In genomic region chr3:138432576-138433240, GRCh38 we compare ENCODE assay signal across 25 cellular contexts.
"Had no signal": no experiment of that assay in that cellular context is flagged by ENCODE, and none has a peak within 500 bp of the region (broad histone marks: within the 10 kb centered on the region; RNA-seq: fewer than 3 reads in every experiment).

No MANE protein-coding gene starts in this region.

- H3K36me3 Mint-ChIP-seq: activated naive CD8-positive, alpha-beta T cell treated with anti-CD3 and anti-CD28 coated beads, Interleukin-2, amount 10 ng/mL, durations not matched to agents 7 days and 5 days had no signal

- H3K4me3 Mint-ChIP-seq: activated CD4-positive, alpha-beta memory T cell treated with anti-CD3 and anti-CD28 coated beads, Interleukin-2, amount 10 ng/mL, durations not matched to agents 7 days and 5 days; activated naive CD8-positive, alpha-beta T cell treated with anti-CD3 and anti-CD28 coated beads, Interleukin-2, amount 10 ng/mL, durations not matched to agents 7 days and 5 days had no signal

- H3K9me3 Mint-ChIP-seq: activated CD4-positive, alpha-beta memory T cell treated with anti-CD3 and anti-CD28 coated beads, Interleukin-2, amount 10 ng/mL, durations not matched to agents 7 days and 5 days; activated naive CD8-positive, alpha-beta T cell treated with anti-CD3 and anti-CD28 coated beads, Interleukin-2, amount 10 ng/mL, durations not matched to agents 7 days and 5 days had no signal

- H3K4me3 ChIP-seq: MG63 had no signal

- H3K27ac Mint-ChIP-seq: activated CD4-positive, alpha-beta memory T cell treated with anti-CD3 and anti-CD28 coated beads, Interleukin-2, amount 10 ng/mL, durations not matched to agents 7 days and 5 days; activated CD4-positive, alpha-beta T cell treated with anti-CD3 and anti-CD28 coated beads for 36 hours; activated naive CD8-positive, alpha-beta T cell treated with anti-CD3 and anti-CD28 coated beads, Interleukin-2, amount 10 ng/mL, durations not matched to agents 7 days and 5 days had no signal

- ATAC-seq: activated CD4-positive, alpha-beta T cell treated with anti-CD3 and anti-CD28 coated beads for 36 hours; HepG2; PC-3 had no signal

- DNase-seq: activated CD4-positive, alpha-beta memory T cell treated with anti-CD3 and anti-CD28 coated beads, Interleukin-2, amount 10 ng/mL, durations not matched to agents 7 days and 5 days; activated CD4-positive, alpha-beta T cell treated with anti-CD3 and anti-CD28 coated beads for 36 hours; activated CD4-positive, alpha-beta T cell treated with anti-CD3 and anti-CD28 coated beads, Interleukin-2, amount 50 U/mL, for 1 hour; activated CD8-positive, alpha-beta memory T cell treated with anti-CD3 and anti-CD28 coated beads, Interleukin-2, amount 50 U/mL, for 4 hours; activated gamma-delta T cell treated with Interleukin-2 at 50 U/mL for 16 hours; activated naive CD4-positive, alpha-beta T cell treated with anti-CD3 and anti-CD28 coated beads, Interleukin-2, amount 50 U/mL, for 16 hours; activated naive CD8-positive, alpha-beta T cell treated with anti-CD3 and anti-CD28 coated beads, Interleukin-2, amount 10 ng/mL, durations not matched to agents 7 days and 5 days; activated T-cell treated with anti-CD3 and anti-CD28 coated beads, Interleukin-2, amount 50 U/mL, for 1 hour; adrenal gland; anterior cingulate cortex; caudate nucleus; MG63; MV-4-11; NCI-H1105; NCI-H1436; NCI-H187; NCI-H2081; NCI-H446; NCI-H524; PC-3; SHP77 treated with DMSO at 0.1 percent for 48 hours; T-helper 2 cell; T1000 had no signal

- H3K36me3 ChIP-seq: adrenal gland, MG63 had no signal

- H3K27ac ChIP-seq: adrenal gland, VCaP had no signal
